Comparison of ENCODE assay signal across 20 cellular contexts in the genomic region with DNA sequence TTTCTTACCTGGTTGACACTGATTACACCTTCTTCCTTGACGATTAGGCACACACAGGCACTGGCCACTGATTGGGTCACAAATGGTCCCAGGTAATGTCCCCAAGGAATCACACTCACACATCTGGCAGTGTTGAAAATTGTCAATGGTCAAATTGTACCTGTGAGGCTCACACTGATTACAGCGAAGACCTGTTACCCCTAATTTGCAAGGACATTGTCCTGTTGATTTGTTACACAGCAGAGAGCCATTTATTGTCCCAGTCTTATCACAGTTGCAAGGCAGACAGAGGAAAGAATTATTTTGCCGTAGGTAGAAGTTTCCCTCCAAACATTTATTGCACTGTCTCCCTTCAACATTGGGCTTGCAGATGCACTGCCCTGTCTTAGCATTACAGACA.
"Had no signal": no experiment of that assay in that cellular context is flagged by ENCODE, and none has a peak within 500 bp of the region (broad histone marks: within the 10 kb centered on the region; RNA-seq: fewer than 3 reads in every experiment).

No MANE protein-coding gene starts in this region.

- H3K9me3 ChIP-seq: left lung, psoas muscle, sigmoid colon, thoracic aorta, tibial nerve, upper lobe of left lung had no signal

- H3K4me1 ChIP-seq: left lung, psoas muscle, sigmoid colon, tibial nerve, upper lobe of left lung had no signal

- H3K27me3 Mint-ChIP-seq: effector memory CD8-positive, alpha-beta T cell; naive thymus-derived CD4-positive, alpha-beta T cell; stimulated activated memory B cell treated with anti-CD40 and anti-IgM and Interleukin-4, amounts not matched to agents 10 μg/mL and 1 μg/mL and 100 μg/mL, for 72 hours had no signal

- H3K36me3 Mint-ChIP-seq: naive thymus-derived CD4-positive, alpha-beta T cell; stimulated activated memory B cell treated with anti-CD40 and anti-IgM and Interleukin-4, amounts not matched to agents 10 μg/mL and 1 μg/mL and 100 μg/mL, for 72 hours had no signal

- H3K27me3 ChIP-seq: left lung, sigmoid colon, tibial nerve, upper lobe of left lung had no signal

- H3K4me1 Mint-ChIP-seq: naive thymus-derived CD4-positive, alpha-beta T cell; nephron had no signal

- H3K27ac ChIP-seq: coronary artery, left lung, psoas muscle, sigmoid colon, thoracic aorta, tibial nerve, upper lobe of left lung had no signal

- H3K4me3 Mint-ChIP-seq: effector memory CD8-positive, alpha-beta T cell; naive thymus-derived CD4-positive, alpha-beta T cell; nephron; stimulated activated memory B cell treated with anti-CD40 and anti-IgM and Interleukin-4, amounts not matched to agents 10 μg/mL and 1 μg/mL and 100 μg/mL, for 72 hours had no signal

- DNase-seq: effector memory CD8-positive, alpha-beta T cell; hypothalamus; left cardiac atrium; left lung; mesenchymal stem cell; midbrain; naive thymus-derived CD4-positive, alpha-beta T cell; nucleus accumbens; psoas muscle; right cardiac atrium; sigmoid colon; stimulated activated CD4-positive, alpha-beta T cell treated with anti-CD3 and anti-CD28 coated beads, Interleukin-4, amount 100 ng/mL, for 4 hours; stimulated activated naive CD8-positive, alpha-beta T cell treated with anti-CD3 and anti-CD28 coated beads, Interleukin-15, Interleukin-2, amounts not matched to agents 100 U/mL and 50 U/mL, for 24 hours; substantia nigra; upper lobe of left lung had no signal

- H3K9me3 Mint-ChIP-seq: nephron; stimulated activated memory B cell treated with anti-CD40 and anti-IgM and Interleukin-4, amounts not matched to agents 10 μg/mL and 1 μg/mL and 100 μg/mL, for 72 hours had no signal

- H3K27ac Mint-ChIP-seq: effector memory CD8-positive, alpha-beta T cell; naive thymus-derived CD4-positive, alpha-beta T cell; nephron; stimulated activated memory B cell treated with anti-CD40 and anti-IgM and Interleukin-4, amounts not matched to agents 10 μg/mL and 1 μg/mL and 100 μg/mL, for 72 hours had no signal

- H3K4me3 ChIP-seq: coronary artery, left lung, psoas muscle, sigmoid colon, thoracic aorta, tibial nerve, upper lobe of left lung had no signal

- H3K36me3 ChIP-seq: left lung, sigmoid colon, thoracic aorta, tibial nerve, upper lobe of left lung had no signal
